1 cellular context compared by ENCODE assay signal in the genomic region with DNA sequence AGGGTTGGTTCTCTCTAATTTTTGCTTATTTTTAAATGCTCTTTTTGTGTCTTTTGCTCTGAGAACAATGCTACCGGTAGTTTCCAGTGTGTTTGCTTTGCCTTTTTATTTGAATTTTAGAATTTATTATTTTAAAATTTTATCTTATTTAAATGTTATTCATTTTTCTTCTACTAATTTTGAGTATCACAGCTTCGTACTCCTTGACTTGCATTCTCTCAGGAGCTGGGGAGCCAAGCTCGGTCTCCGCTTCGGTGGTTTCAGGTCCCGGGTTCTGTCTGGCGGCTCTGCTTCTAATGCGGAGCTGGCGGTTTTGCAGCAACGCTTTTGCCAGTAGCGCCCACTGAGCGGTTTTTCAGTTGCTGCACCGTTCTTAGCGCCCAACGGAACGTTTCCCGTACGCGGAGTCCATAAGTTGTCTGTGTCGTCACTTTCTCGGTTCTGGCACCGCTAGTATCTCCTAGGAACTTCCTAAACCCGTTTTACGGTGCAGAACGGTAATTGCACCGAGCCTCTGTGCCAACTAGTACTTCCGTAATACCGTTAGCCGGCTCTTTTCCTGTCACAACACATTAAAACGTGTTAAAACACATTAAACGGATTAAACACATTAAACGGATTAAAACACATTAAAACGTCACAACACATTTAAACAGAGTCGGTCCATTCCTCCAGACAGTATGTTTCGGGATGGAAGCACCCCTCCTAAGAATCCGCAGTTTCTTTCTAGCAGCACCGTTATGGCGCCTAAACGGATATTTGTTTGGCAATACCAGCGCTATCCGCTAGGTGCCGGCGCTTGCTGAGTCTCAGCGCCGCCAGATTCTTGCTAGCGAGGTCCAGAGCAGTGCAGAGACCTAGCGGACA.
TF ChIP-seq lines count a peak whose summit lies in the region.

No MANE protein-coding gene starts in this region.

TF ChIP-seq in GM12878, 131 proteins besides CTCF, POLR2A, EP300 and RAD21 (continued from another document and continues in another):
- TF ChIP-seq, protein P1, sequence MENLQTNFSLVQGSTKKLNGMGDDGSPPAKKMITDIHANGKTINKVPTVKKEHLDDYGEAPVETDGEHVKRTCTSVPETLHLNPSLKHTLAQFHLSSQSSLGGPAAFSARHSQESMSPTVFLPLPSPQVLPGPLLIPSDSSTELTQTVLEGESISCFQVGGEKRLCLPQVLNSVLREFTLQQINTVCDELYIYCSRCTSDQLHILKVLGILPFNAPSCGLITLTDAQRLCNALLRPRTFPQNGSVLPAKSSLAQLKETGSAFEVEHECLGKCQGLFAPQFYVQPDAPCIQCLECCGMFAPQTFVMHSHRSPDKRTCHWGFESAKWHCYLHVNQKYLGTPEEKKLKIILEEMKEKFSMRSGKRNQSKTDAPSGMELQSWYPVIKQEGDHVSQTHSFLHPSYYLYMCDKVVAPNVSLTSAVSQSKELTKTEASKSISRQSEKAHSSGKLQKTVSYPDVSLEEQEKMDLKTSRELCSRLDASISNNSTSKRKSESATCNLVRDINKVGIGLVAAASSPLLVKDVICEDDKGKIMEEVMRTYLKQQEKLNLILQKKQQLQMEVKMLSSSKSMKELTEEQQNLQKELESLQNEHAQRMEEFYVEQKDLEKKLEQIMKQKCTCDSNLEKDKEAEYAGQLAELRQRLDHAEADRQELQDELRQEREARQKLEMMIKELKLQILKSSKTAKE (IDR thresholded peaks at IDR 0.05; ENCODE audit: low read depth, poor library complexity, severe bottlenecking), result no peak
- TF ChIP-seq, protein P2, sequence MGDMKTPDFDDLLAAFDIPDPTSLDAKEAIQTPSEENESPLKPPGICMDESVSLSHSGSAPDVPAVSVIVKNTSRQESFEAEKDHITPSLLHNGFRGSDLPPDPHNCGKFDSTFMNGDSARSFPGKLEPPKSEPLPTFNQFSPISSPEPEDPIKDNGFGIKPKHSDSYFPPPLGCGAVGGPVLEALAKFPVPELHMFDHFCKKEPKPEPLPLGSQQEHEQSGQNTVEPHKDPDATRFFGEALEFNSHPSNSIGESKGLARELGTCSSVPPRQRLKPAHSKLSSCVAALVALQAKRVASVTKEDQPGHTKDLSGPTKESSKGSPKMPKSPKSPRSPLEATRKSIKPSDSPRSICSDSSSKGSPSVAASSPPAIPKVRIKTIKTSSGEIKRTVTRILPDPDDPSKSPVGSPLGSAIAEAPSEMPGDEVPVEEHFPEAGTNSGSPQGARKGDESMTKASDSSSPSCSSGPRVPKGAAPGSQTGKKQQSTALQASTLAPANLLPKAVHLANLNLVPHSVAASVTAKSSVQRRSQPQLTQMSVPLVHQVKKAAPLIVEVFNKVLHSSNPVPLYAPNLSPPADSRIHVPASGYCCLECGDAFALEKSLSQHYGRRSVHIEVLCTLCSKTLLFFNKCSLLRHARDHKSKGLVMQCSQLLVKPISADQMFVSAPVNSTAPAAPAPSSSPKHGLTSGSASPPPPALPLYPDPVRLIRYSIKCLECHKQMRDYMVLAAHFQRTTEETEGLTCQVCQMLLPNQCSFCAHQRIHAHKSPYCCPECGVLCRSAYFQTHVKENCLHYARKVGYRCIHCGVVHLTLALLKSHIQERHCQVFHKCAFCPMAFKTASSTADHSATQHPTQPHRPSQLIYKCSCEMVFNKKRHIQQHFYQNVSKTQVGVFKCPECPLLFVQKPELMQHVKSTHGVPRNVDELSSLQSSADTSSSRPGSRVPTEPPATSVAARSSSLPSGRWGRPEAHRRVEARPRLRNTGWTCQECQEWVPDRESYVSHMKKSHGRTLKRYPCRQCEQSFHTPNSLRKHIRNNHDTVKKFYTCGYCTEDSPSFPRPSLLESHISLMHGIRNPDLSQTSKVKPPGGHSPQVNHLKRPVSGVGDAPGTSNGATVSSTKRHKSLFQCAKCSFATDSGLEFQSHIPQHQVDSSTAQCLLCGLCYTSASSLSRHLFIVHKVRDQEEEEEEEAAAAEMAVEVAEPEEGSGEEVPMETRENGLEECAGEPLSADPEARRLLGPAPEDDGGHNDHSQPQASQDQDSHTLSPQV (IDR thresholded peaks at IDR 0.05), result 0 out of 2 replicates have a peak, but pooled peaks have one; percentile 35
- TF ChIP-seq ZSCAN29 (IDR thresholded peaks at IDR 0.05), result peak; percentile 91
- peak; percentile 63; the same call in 1 of the 2 replicates for TF ChIP-seq SMAD5 (IDR thresholded peaks at IDR 0.05; ENCODE audit: low read depth)
- no peak for TF ChIP-seq KDM1A (IDR thresholded peaks at IDR 0.05; ENCODE audit: borderline replicate concordance)
- no peak for TF ChIP-seq POLR2AphosphoS2 (IDR thresholded peaks at IDR 0.05; ENCODE audit: low read depth, low read length)
- 0 out of 2 replicates have a peak, but pooled peaks have one; percentile 48 for TF ChIP-seq WRNIP1 (IDR thresholded peaks at IDR 0.05; ENCODE audit: borderline replicate concordance, low read depth, low read length)
- TF ChIP-seq, protein P3, sequence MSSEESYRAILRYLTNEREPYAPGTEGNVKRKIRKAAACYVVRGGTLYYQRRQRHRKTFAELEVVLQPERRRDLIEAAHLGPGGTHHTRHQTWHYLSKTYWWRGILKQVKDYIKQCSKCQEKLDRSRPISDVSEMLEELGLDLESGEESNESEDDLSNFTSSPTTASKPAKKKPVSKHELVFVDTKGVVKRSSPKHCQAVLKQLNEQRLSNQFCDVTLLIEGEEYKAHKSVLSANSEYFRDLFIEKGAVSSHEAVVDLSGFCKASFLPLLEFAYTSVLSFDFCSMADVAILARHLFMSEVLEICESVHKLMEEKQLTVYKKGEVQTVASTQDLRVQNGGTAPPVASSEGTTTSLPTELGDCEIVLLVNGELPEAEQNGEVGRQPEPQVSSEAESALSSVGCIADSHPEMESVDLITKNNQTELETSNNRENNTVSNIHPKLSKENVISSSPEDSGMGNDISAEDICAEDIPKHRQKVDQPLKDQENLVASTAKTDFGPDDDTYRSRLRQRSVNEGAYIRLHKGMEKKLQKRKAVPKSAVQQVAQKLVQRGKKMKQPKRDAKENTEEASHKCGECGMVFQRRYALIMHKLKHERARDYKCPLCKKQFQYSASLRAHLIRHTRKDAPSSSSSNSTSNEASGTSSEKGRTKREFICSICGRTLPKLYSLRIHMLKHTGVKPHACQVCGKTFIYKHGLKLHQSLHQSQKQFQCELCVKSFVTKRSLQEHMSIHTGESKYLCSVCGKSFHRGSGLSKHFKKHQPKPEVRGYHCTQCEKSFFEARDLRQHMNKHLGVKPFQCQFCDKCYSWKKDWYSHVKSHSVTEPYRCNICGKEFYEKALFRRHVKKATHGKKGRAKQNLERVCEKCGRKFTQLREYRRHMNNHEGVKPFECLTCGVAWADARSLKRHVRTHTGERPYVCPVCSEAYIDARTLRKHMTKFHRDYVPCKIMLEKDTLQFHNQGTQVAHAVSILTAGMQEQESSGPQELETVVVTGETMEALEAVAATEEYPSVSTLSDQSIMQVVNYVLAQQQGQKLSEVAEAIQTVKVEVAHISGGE (CRISPR knock-in tag; IDR thresholded peaks at IDR 0.05), result no peak
- no peak for TF ChIP-seq NRF1 (conservative IDR thresholded peaks at IDR 0.05; ENCODE audit: low read depth, low read length)
- TF ChIP-seq TBL1XR1 (IDR thresholded peaks at IDR 0.05; ENCODE audit: low read depth, low read length), result peak; percentile 31; the same call in 1 of the 2 replicates
- no peak for TF ChIP-seq HDAC2 (IDR thresholded peaks at IDR 0.05)
- peak; percentile 43 for TF ChIP-seq KLF5 (IDR thresholded peaks at IDR 0.05; ENCODE audit: partially characterized antibody)
- peak; percentile 6 for TF ChIP-seq RELA (IDR thresholded peaks at IDR 0.05; ENCODE audit: borderline replicate concordance, partially characterized antibody)
- TF ChIP-seq RFX5 (IDR thresholded peaks at IDR 0.05; ENCODE audit: low read depth, low read length), result no peak
- no peak for TF ChIP-seq ZBTB4 (CRISPR knock-in tag; IDR thresholded peaks at IDR 0.05)
- TF ChIP-seq SREBF1 (IDR thresholded peaks at IDR 0.05; ENCODE audit: low read length), result no peak
- TF ChIP-seq MXI1 (IDR thresholded peaks at IDR 0.05; ENCODE audit: low read depth, low read length), result peak; percentile 73
- TF ChIP-seq, protein P4, sequence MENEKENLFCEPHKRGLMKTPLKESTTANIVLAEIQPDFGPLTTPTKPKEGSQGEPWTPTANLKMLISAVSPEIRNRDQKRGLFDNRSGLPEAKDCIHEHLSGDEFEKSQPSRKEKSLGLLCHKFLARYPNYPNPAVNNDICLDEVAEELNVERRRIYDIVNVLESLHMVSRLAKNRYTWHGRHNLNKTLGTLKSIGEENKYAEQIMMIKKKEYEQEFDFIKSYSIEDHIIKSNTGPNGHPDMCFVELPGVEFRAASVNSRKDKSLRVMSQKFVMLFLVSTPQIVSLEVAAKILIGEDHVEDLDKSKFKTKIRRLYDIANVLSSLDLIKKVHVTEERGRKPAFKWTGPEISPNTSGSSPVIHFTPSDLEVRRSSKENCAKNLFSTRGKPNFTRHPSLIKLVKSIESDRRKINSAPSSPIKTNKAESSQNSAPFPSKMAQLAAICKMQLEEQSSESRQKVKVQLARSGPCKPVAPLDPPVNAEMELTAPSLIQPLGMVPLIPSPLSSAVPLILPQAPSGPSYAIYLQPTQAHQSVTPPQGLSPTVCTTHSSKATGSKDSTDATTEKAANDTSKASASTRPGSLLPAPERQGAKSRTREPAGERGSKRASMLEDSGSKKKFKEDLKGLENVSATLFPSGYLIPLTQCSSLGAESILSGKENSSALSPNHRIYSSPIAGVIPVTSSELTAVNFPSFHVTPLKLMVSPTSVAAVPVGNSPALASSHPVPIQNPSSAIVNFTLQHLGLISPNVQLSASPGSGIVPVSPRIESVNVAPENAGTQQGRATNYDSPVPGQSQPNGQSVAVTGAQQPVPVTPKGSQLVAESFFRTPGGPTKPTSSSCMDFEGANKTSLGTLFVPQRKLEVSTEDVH (IDR thresholded peaks at IDR 0.05; ENCODE audit: low read depth, partially characterized antibody), result peak; percentile 50
- TF ChIP-seq FOXK2 (IDR thresholded peaks at IDR 0.05), result no peak
- TF ChIP-seq, protein P5, sequence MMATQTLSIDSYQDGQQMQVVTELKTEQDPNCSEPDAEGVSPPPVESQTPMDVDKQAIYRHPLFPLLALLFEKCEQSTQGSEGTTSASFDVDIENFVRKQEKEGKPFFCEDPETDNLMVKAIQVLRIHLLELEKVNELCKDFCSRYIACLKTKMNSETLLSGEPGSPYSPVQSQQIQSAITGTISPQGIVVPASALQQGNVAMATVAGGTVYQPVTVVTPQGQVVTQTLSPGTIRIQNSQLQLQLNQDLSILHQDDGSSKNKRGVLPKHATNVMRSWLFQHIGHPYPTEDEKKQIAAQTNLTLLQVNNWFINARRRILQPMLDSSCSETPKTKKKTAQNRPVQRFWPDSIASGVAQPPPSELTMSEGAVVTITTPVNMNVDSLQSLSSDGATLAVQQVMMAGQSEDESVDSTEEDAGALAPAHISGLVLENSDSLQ (IDR thresholded peaks at IDR 0.05), result no peak
- no peak; the same call in 1 of the 2 replicates for TF ChIP-seq GATAD2B (conservative IDR thresholded peaks at IDR 0.05; ENCODE audit: low read depth)
- peak; percentile 67; the same call in 1 of the 2 replicates for TF ChIP-seq ATF7 (IDR thresholded peaks at IDR 0.05; ENCODE audit: low read depth)
- no peak for TF ChIP-seq NR2C1 (IDR thresholded peaks at IDR 0.05)
- no peak for TF ChIP-seq HCFC1 (IDR thresholded peaks at IDR 0.05; ENCODE audit: low read length)
- TF ChIP-seq JUNB (IDR thresholded peaks at IDR 0.05), result no peak
- no peak for TF ChIP-seq ZNF217 (IDR thresholded peaks at IDR 0.05)
- no peak for TF ChIP-seq MEF2A (IDR thresholded peaks at IDR 0.05; ENCODE audit: insufficient read depth, low read depth, low read length)
- TF ChIP-seq SMARCA5 (IDR thresholded peaks at IDR 0.05), result peak; percentile 98
- no peak for TF ChIP-seq ESRRA (IDR thresholded peaks at IDR 0.05; ENCODE audit: low read length)
- no peak for TF ChIP-seq SIN3A (IDR thresholded peaks at IDR 0.05; ENCODE audit: low read depth, low read length)
- TF ChIP-seq CREB1 (IDR thresholded peaks at IDR 0.05; ENCODE audit: low read depth), result peak; percentile 77; the same call in 1 of the 2 replicates
- 0 out of 2 replicates have a peak, but pooled peaks have one; percentile 33 for TF ChIP-seq MLLT1 (IDR thresholded peaks at IDR 0.05)
- peak; percentile 69; the same call in 1 of the 2 replicates for TF ChIP-seq ZBED1 (IDR thresholded peaks at IDR 0.05; ENCODE audit: borderline replicate concordance)
- no peak for TF ChIP-seq ATF3 (IDR thresholded peaks at IDR 0.05; ENCODE audit: borderline replicate concordance, extremely low read depth, low read depth, low read length)
- peak; percentile 42; the same call in 1 of the 2 replicates for TF ChIP-seq EED (IDR thresholded peaks at IDR 0.05; ENCODE audit: low read depth)
- no peak for TF ChIP-seq NFXL1 (IDR thresholded peaks at IDR 0.05; ENCODE audit: borderline replicate concordance)
- peak; percentile 61 to 62 for TF ChIP-seq IKZF2 (IDR thresholded peaks at IDR 0.05)
- TF ChIP-seq ETV6 (conservative IDR thresholded peaks at IDR 0.05 in 1 of 2, IDR thresholded peaks at IDR 0.05 in 1 of 2; ENCODE audit: borderline replicate concordance in 1 of 2, low read depth in 1 of 2), result peak in 1 of 2 experiments; percentile 98; a peak in 2 of 4 replicates
